ENCODE assay signal across 28 cellular contexts in the genomic region with DNA sequence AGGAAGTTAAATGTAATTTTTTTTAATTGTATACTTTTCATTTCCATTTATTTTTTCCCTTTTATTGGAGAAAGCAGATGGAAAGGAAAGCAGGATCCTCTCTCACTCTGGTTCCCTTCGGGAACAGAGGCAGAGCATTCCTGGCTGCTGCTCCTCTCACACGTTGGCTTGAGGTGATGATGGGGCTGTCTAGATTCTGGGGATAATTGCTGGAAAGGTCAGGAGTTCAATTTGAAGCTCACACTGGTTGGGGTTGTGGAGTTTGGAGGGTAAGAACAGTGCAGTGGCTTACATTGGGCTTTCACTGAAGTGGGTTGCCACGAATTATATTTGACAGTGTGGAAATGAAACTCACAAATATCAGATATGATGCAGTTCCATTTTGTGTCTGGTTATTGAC. TPM values are rescaled to one million over a fixed set of nuclear protein-coding genes. Genes with fewer than 3 reads are reported as not detected.
"Had no signal": no experiment of that assay in that cellular context is flagged by ENCODE, and none has a peak within 500 bp of the region (broad histone marks: within the 10 kb centered on the region; RNA-seq: fewer than 3 reads in every experiment).

No MANE protein-coding gene starts in this region.

- H3K36me3 ChIP-seq: adrenal gland, ascending aorta, breast epithelium, gastroesophageal sphincter, heart right ventricle, sigmoid colon, stomach, upper lobe of left lung had no signal

- H3K4me3 ChIP-seq: adrenal gland, ascending aorta, breast epithelium, coronary artery, gastroesophageal sphincter, heart right ventricle, lung, sigmoid colon, smooth muscle cell, stomach, upper lobe of left lung had no signal

- H3K27me3 ChIP-seq: adrenal gland, ascending aorta, breast epithelium, gastroesophageal sphincter, heart right ventricle, sigmoid colon, stomach, upper lobe of left lung had no signal

- H3K27ac ChIP-seq: adrenal gland, ascending aorta, breast epithelium, coronary artery, sigmoid colon, stomach, upper lobe of left lung had no signal

- ATAC-seq: activated T-cell treated with anti-CD3 and anti-CD28 coated beads, Interleukin-2, amount 50 U/mL, for 4 hours; gastroesophageal sphincter; left colon; naive thymus-derived CD8-positive, alpha-beta T cell; stimulated activated memory B cell treated with anti-CD40 and anti-IgM and Interleukin-4, amounts not matched to agents 10 μg/mL and 1 μg/mL and 100 μg/mL, for 72 hours; T-helper 17 cell had no signal

- H3K36me3 Mint-ChIP-seq: activated naive CD8-positive, alpha-beta T cell; naive thymus-derived CD8-positive, alpha-beta T cell; stimulated activated memory B cell treated with anti-CD40 and anti-IgM and Interleukin-4, amounts not matched to agents 10 μg/mL and 1 μg/mL and 100 μg/mL, for 72 hours had no signal

- H3K4me3 Mint-ChIP-seq: activated naive CD8-positive, alpha-beta T cell; activated T-cell treated with anti-CD3 and anti-CD28 coated beads, Interleukin-2, amount 50 U/mL, for 4 hours; naive thymus-derived CD8-positive, alpha-beta T cell; stimulated activated memory B cell treated with anti-CD40 and anti-IgM and Interleukin-4, amounts not matched to agents 10 μg/mL and 1 μg/mL and 100 μg/mL, for 72 hours; T-helper 17 cell had no signal

- H3K4me1 Mint-ChIP-seq: naive thymus-derived CD8-positive, alpha-beta T cell; stimulated activated memory B cell treated with anti-CD40 and anti-IgM and Interleukin-4, amounts not matched to agents 10 μg/mL and 1 μg/mL and 100 μg/mL, for 72 hours; T-helper 17 cell had no signal

- H3K27ac Mint-ChIP-seq: activated naive CD8-positive, alpha-beta T cell; activated T-helper 2 cell treated with anti-CD3 and anti-CD28 coated beads, Interferon-gamma antibody, Interleukin-2, Interleukin-4, amounts not matched to agents 10 μg/mL and 5 μg/mL and 100 μg/mL, durations not matched to agents 14 hours and 24 hours and 36 hours; stimulated activated memory B cell treated with anti-CD40 and anti-IgM and Interleukin-4, amounts not matched to agents 10 μg/mL and 1 μg/mL and 100 μg/mL, for 72 hours; T-helper 17 cell had no signal

- H3K9me3 ChIP-seq: adrenal gland, ascending aorta, breast epithelium, gastroesophageal sphincter, heart right ventricle, sigmoid colon, stomach, upper lobe of left lung had no signal

- H3K27me3 Mint-ChIP-seq: stimulated activated memory B cell treated with anti-CD40 and anti-IgM and Interleukin-4, amounts not matched to agents 10 μg/mL and 1 μg/mL and 100 μg/mL, for 72 hours had no signal

- DNase-seq: activated CD4-positive, alpha-beta T cell treated with anti-CD3 and anti-CD28 coated beads for 4 hours; activated CD4-positive, alpha-beta T cell treated with anti-CD3 and anti-CD28 coated beads, Interleukin-2, amount 50 U/mL, for 48 hours; activated CD4-positive, CD25-positive, alpha-beta regulatory T cell; activated CD8-positive, alpha-beta memory T cell treated with anti-CD3 and anti-CD28 coated beads, Interleukin-2, amount 50 U/mL, for 48 hours; activated naive CD4-positive, alpha-beta T cell; activated T-cell treated with anti-CD3 and anti-CD28 coated beads, Interleukin-2, amount 50 U/mL, for 4 hours; adrenal gland; cerebellar nuclear complex; heart right ventricle; islet precursor cell; left colon; naive thymus-derived CD8-positive, alpha-beta T cell; nucleus accumbens; sigmoid colon; stimulated activated CD4-positive, alpha-beta T cell treated with anti-CD3 and anti-CD28 coated beads, Interleukin-15, amount 100 ng/mL, for 24 hours; stomach; T-helper 17 cell; upper lobe of left lung had no signal

- H3K9me3 Mint-ChIP-seq: activated T-cell treated with anti-CD3 and anti-CD28 coated beads, Interleukin-2, amount 50 U/mL, for 4 hours; activated T-helper 2 cell treated with anti-CD3 and anti-CD28 coated beads, Interferon-gamma antibody, Interleukin-2, Interleukin-4, amounts not matched to agents 10 μg/mL and 5 μg/mL and 100 μg/mL, durations not matched to agents 14 hours and 24 hours and 36 hours; stimulated activated memory B cell treated with anti-CD40 and anti-IgM and Interleukin-4, amounts not matched to agents 10 μg/mL and 1 μg/mL and 100 μg/mL, for 72 hours had no signal

- H3K4me1 ChIP-seq: ascending aorta, breast epithelium had no signal

RNA-seq across cellular contexts. Expression of a gene that starts 57.6 kb away (rescaled TPM):
- total RNA-seq: activated CD8-positive, alpha-beta memory T cell treated with anti-CD3 and anti-CD28 coated beads for 36 hours; activated T-helper 2 cell treated with anti-CD3 and anti-CD28 coated beads, Interferon-gamma antibody, Interleukin-2, Interleukin-4, amounts not matched to agents 10 μg/mL and 5 μg/mL and 100 μg/mL, durations not matched to agents 14 hours and 24 hours and 36 hours; naive thymus-derived CD8-positive, alpha-beta T cell; T-helper 17 cell had no signal
